ENCODE assay signal across 23 cellular contexts in genomic region chr7:81158189-81158588, GRCh38.
DNase-seq lines count a peak whose midpoint lies in the region; FAIRE-seq and TF ChIP-seq lines count a peak whose summit lies in the region.
"Had no signal": no experiment of that assay in that cellular context is flagged by ENCODE, and none has a peak within 500 bp of the region (broad histone marks: within the 10 kb centered on the region; RNA-seq: fewer than 3 reads in every experiment).

No MANE protein-coding gene starts in this region.

- H3K4me1 ChIP-seq in endodermal cell (ENCODE audit: control insufficient read depth, insufficient read depth, low read length): peaks cover 8% of the 10 kb centered on the region
- H3K4me1 ChIP-seq: esophagus squamous epithelium, lower lobe of right lung, psoas muscle had no signal

- no peak overlapping the region for H3K4me3 Mint-ChIP-seq in endodermal cell
- H3K4me3 Mint-ChIP-seq: activated B cell treated with CpG ODN at 0.5 μM for 24 hours; activated CD8-positive, alpha-beta T cell treated with anti-CD3 and anti-CD28 coated beads, Interleukin-2, amount 10 ng/mL, durations not matched to agents 7 days and 5 days; activated naive CD8-positive, alpha-beta T cell treated with anti-CD3 and anti-CD28 coated beads for 36 hours; stimulated activated naive B cell treated with anti-CD40 and anti-IgM and Interleukin-4, amounts not matched to agents 10 μg/mL and 1 μg/mL and 100 μg/mL, for 72 hours; T-helper 17 cell had no signal

- no peaks in the 10 kb centered on the region for H3K27me3 ChIP-seq in endodermal cell (ENCODE audit: control insufficient read depth, insufficient read depth, low read length, poor library complexity, severe bottlenecking)
- H3K27me3 ChIP-seq: esophagus squamous epithelium, tibial nerve had no signal

- H3K36me3 Mint-ChIP-seq in endodermal cell (ENCODE audit: low read depth): no peaks in the 10 kb centered on the region
- H3K36me3 Mint-ChIP-seq: activated naive CD8-positive, alpha-beta T cell treated with anti-CD3 and anti-CD28 coated beads for 36 hours; stimulated activated naive B cell treated with anti-CD40 and anti-IgM and Interleukin-4, amounts not matched to agents 10 μg/mL and 1 μg/mL and 100 μg/mL, for 72 hours had no signal

- no peaks in the 10 kb centered on the region for H3K9me3 ChIP-seq in endodermal cell (ENCODE audit: control insufficient read depth, low read length)
- H3K9me3 ChIP-seq: esophagus squamous epithelium, lower lobe of right lung, psoas muscle, tibial nerve had no signal

- peak; percentile 88 for FAIRE-seq in urothelium cell line (lab: Jason Lieb, UNC)
- FAIRE-seq: A204.1 had no signal

- H3K27ac Mint-ChIP-seq in endodermal cell: no peak overlapping the region
- H3K27ac Mint-ChIP-seq: activated B cell treated with CpG ODN at 0.5 μM for 24 hours; activated CD8-positive, alpha-beta T cell treated with anti-CD3 and anti-CD28 coated beads, Interleukin-2, amount 10 ng/mL, durations not matched to agents 7 days and 5 days; activated naive CD8-positive, alpha-beta T cell treated with anti-CD3 and anti-CD28 coated beads for 36 hours; stimulated activated naive B cell treated with anti-CD40 and anti-IgM and Interleukin-4, amounts not matched to agents 10 μg/mL and 1 μg/mL and 100 μg/mL, for 72 hours; T-helper 17 cell had no signal

- no peak overlapping the region for H3K4me3 ChIP-seq in endodermal cell (ENCODE audit: low read length)
- H3K4me3 ChIP-seq: esophagus squamous epithelium, lower lobe of right lung, psoas muscle, tibial nerve had no signal

- in situ Hi-C loops in GM13976 (cut with MboI; ENCODE audit: low sequenced_read_pairs, unreplicated experiment): no loop called here

- H3K9me3 Mint-ChIP-seq in endodermal cell: no peaks in the 10 kb centered on the region
- H3K9me3 Mint-ChIP-seq: activated B cell treated with CpG ODN at 0.5 μM for 24 hours; activated naive CD8-positive, alpha-beta T cell treated with anti-CD3 and anti-CD28 coated beads for 36 hours; stimulated activated naive B cell treated with anti-CD40 and anti-IgM and Interleukin-4, amounts not matched to agents 10 μg/mL and 1 μg/mL and 100 μg/mL, for 72 hours had no signal

- peaks cover 28% of the 10 kb centered on the region for H3K4me1 Mint-ChIP-seq in endodermal cell
- H3K4me1 Mint-ChIP-seq: activated B cell treated with CpG ODN at 0.5 μM for 24 hours; activated naive CD8-positive, alpha-beta T cell treated with anti-CD3 and anti-CD28 coated beads for 36 hours; stimulated activated naive B cell treated with anti-CD40 and anti-IgM and Interleukin-4, amounts not matched to agents 10 μg/mL and 1 μg/mL and 100 μg/mL, for 72 hours; T-helper 17 cell had no signal

- no peak overlapping the region for H3K9ac ChIP-seq in endodermal cell (ENCODE audit: extremely low read depth, low read length, poor library complexity, severe bottlenecking)

- DNase-seq in NCI-H510A treated with DMSO at 0.1 percent for 48 hours (lab: John Stamatoyannopoulos, UW) (peak; percentile 38), NCI-H510A (lab: John Stamatoyannopoulos, UW) (no peak), NCI-H2227 (lab: John Stamatoyannopoulos, UW; ENCODE audit: unreplicated experiment) (peak; percentile 67), endodermal cell (no peak), urothelium cell line (ENCODE audit: low spot score) (no peak), anterior cingulate cortex (lab: John Stamatoyannopoulos, UW) (no peak), GM13976 (ENCODE audit: low spot score) (no peak)
- DNase-seq in activated CD4-positive, alpha-beta T cell treated with anti-CD3 and anti-CD28 coated beads for 48 hours: no peak
- DNase-seq: activated B cell treated with CpG ODN at 0.5 μM for 24 hours; activated CD8-positive, alpha-beta T cell treated with anti-CD3 and anti-CD28 coated beads, Interleukin-2, amount 10 ng/mL, durations not matched to agents 7 days and 5 days; activated naive CD8-positive, alpha-beta T cell treated with anti-CD3 and anti-CD28 coated beads for 36 hours; effector CD4-positive, alpha-beta T cell; esophagus squamous epithelium; glutamatergic neuron; lower lobe of right lung; NCI-H1930; psoas muscle; SHP77 treated with DMSO at 0.1 percent for 48 hours; stimulated activated CD4-positive, alpha-beta T cell treated with anti-CD3 and anti-CD28 coated beads, Interleukin-12 subunit alpha, Interleukin-12 subunit beta, amount 100 ng/mL, for 4 hours; stimulated activated naive B cell treated with anti-CD40 and anti-IgM and Interleukin-4, amounts not matched to agents 10 μg/mL and 1 μg/mL and 100 μg/mL, for 72 hours; T-helper 17 cell had no signal

- TF ChIP-seq CTCF in endodermal cell (conservative IDR thresholded peaks at IDR 0.05) (no peak), GM13976 (IDR thresholded peaks at IDR 0.05; ENCODE audit: borderline replicate concordance, control extremely low read depth, extremely low read depth, insufficient read depth, missing control alignments) (no peak)

- 61 to 71% methylated on average over 2 to 3 of the region's 3 CpGs for WGBS in endodermal cell (ENCODE audit: insufficient coverage in 1 of 2, insufficient read length in 1 of 2), 2 experiments

- H3K36me3 ChIP-seq in endodermal cell (ENCODE audit: control insufficient read depth, insufficient read depth, low read length): no peaks in the 10 kb centered on the region
- H3K36me3 ChIP-seq: esophagus squamous epithelium, lower lobe of right lung, tibial nerve had no signal

- no peaks in the 10 kb centered on the region for H3K27me3 Mint-ChIP-seq in endodermal cell (ENCODE audit: insufficient read depth)
- H3K27me3 Mint-ChIP-seq: activated B cell treated with CpG ODN at 0.5 μM for 24 hours; activated naive CD8-positive, alpha-beta T cell treated with anti-CD3 and anti-CD28 coated beads for 36 hours; stimulated activated naive B cell treated with anti-CD40 and anti-IgM and Interleukin-4, amounts not matched to agents 10 μg/mL and 1 μg/mL and 100 μg/mL, for 72 hours; T-helper 17 cell had no signal

- H3K27ac ChIP-seq in endodermal cell (ENCODE audit: low read depth, low read length): peak overlapping the region; percentile 47
- H3K27ac ChIP-seq: esophagus squamous epithelium, lower lobe of right lung, psoas muscle, tibial nerve had no signal

Comparison
In these comparisons a context has a peak if more than half of its experiments do, and no peak if none do; other contexts are left out.
1. DNase-seq: peak in NCI-H510A treated with DMSO at 0.1 percent for 48 hours (single experiment) and NCI-H2227 (single experiment); none in NCI-H510A (single experiment), endodermal cell (single experiment), urothelium cell line (single experiment), activated CD4-positive, alpha-beta T cell treated with anti-CD3 and anti-CD28 coated beads for 48 hours (single experiment), anterior cingulate cortex (0 of 58) and GM13976 (single experiment).